In genomic region chr3:196735751-196736150, GRCh38 we compare ENCODE assay signal across 15 cellular contexts.
"Had no signal": no experiment of that assay in that cellular context is flagged by ENCODE, and none has a peak within 500 bp of the region (broad histone marks: within the 10 kb centered on the region; RNA-seq: fewer than 3 reads in every experiment).

No MANE protein-coding gene starts in this region.

- H3K27me3 Mint-ChIP-seq: activated B cell treated with CpG ODN at 0.5 μM for 24 hours; activated naive CD8-positive, alpha-beta T cell; naive thymus-derived CD4-positive, alpha-beta T cell had no signal

- H3K9me3 ChIP-seq: left ventricle myocardium inferior, mucosa of descending colon, neutrophil had no signal

- H3K4me3 ChIP-seq: left ventricle myocardium inferior, mucosa of descending colon had no signal

- ATAC-seq: activated CD8-positive, alpha-beta T cell treated with anti-CD3 and anti-CD28 coated beads, Interleukin-2, amount 10 ng/mL, durations not matched to agents 7 days and 5 days; mucosa of descending colon; naive thymus-derived CD4-positive, alpha-beta T cell; stimulated activated effector memory CD8-positive, alpha-beta T cell treated with anti-CD3 and anti-CD28 coated beads, Interleukin-12 subunit alpha, Interleukin-12 subunit beta, amount 100 ng/mL, for 72 hours had no signal

- H3K27me3 ChIP-seq: neutrophil had no signal

- H3K27ac ChIP-seq: left ventricle myocardium inferior, neutrophil had no signal

- H3K27ac Mint-ChIP-seq: activated B cell treated with CpG ODN at 0.5 μM for 24 hours; activated CD8-positive, alpha-beta T cell treated with anti-CD3 and anti-CD28 coated beads, Interleukin-2, amount 10 ng/mL, durations not matched to agents 7 days and 5 days; activated naive CD8-positive, alpha-beta T cell; naive thymus-derived CD4-positive, alpha-beta T cell; stimulated activated effector memory CD8-positive, alpha-beta T cell treated with anti-CD3 and anti-CD28 coated beads, Interleukin-12 subunit alpha, Interleukin-12 subunit beta, amount 100 ng/mL, for 72 hours had no signal

- DNase-seq: activated B cell treated with CpG ODN at 0.5 μM for 24 hours; activated CD4-positive, alpha-beta T cell treated with anti-CD3 and anti-CD28 coated beads for 48 hours; activated CD8-positive, alpha-beta memory T cell treated with anti-CD3 and anti-CD28 coated beads, Interleukin-2, amount 50 U/mL, for 4 hours; activated CD8-positive, alpha-beta T cell treated with anti-CD3 and anti-CD28 coated beads, Interleukin-2, amount 10 ng/mL, durations not matched to agents 7 days and 5 days; activated gamma-delta T cell; activated T-cell treated with anti-CD3 and anti-CD28 coated beads, Interleukin-2, amount 50 U/mL, for 48 hours; aorta; hippocampal formation; kidney; left ventricle myocardium inferior; mucosa of descending colon; naive thymus-derived CD4-positive, alpha-beta T cell had no signal

- H3K9me3 Mint-ChIP-seq: activated B cell treated with CpG ODN at 0.5 μM for 24 hours had no signal

- H3K4me3 Mint-ChIP-seq: activated B cell treated with CpG ODN at 0.5 μM for 24 hours; activated CD8-positive, alpha-beta T cell treated with anti-CD3 and anti-CD28 coated beads, Interleukin-2, amount 10 ng/mL, durations not matched to agents 7 days and 5 days; activated naive CD8-positive, alpha-beta T cell; naive thymus-derived CD4-positive, alpha-beta T cell; stimulated activated effector memory CD8-positive, alpha-beta T cell treated with anti-CD3 and anti-CD28 coated beads, Interleukin-12 subunit alpha, Interleukin-12 subunit beta, amount 100 ng/mL, for 72 hours had no signal
